Comparison of ENCODE assay signal across 10 cellular contexts in the genomic region with DNA sequence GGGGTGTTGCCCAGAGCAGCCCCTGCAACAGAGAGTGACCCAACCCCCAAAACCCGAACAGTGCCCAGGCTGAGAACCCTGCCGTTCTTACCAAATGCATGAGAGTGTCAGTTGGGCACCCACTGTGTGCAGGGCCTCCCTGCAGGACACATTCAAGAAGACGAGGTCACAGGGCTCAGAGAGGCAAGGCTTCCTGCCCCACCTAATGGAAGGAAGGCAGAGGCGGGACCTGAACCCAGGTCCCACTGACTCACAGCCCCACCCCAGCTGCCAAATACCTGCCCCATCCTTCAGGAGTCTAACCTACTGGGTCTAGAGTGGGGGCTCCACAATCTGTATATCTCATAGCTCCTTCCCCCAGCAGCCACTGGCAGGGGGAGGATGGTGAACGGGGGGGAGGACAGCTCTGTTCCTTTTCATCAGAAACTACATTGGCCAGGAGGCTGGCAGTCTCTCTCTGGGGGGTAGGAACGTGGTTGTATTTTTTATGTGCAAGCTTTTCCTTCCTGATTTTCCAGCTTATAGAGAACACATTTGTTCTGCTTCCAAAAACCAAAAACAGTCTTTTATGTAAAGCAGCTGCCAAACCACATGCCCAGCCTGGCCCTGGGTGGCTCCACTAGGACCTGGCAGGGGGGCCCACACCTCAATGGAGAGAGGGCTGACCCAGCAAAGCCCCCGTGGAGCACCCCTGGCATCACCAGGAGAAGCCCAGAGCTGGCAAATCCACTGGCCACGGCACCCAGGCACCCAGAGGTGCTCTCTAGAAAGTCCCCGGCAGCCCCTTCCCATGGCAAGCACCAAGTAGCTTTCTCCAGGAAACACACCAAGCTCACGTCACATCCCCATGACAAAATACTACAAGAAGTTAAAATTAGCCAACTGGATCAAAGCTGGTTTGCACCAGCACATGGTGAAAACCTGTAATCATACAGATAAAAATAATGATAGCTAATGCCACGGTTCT. TPM values are rescaled to one million over a fixed set of nuclear protein-coding genes. Genes with fewer than 3 reads are reported as not detected.
DNase-seq lines count a peak whose midpoint lies in the region; ATAC-seq and TF ChIP-seq lines count a peak whose summit lies in the region.
"Had no signal": no experiment of that assay in that cellular context is flagged by ENCODE, and none has a peak within 500 bp of the region (broad histone marks: within the 10 kb centered on the region; RNA-seq: fewer than 3 reads in every experiment).

No MANE protein-coding gene starts in this region.

- H3K36me3 ChIP-seq in IMR-90 (ENCODE audit: control insufficient read depth, insufficient read depth, low read length) (no peaks in the 10 kb centered on the region), left ventricle myocardium inferior (no peaks in the 10 kb centered on the region)
- H3K36me3 ChIP-seq: right lobe of liver had no signal

- H2BK120ac ChIP-seq in IMR-90 (ENCODE audit: low read depth, low read length): no peak overlapping the region

- in situ Hi-C loops in IMR-90 (cut with MboI; ENCODE audit: low sequenced_read_pairs): no loop called here

- H4K5ac ChIP-seq in IMR-90 (ENCODE audit: low read depth, low read length): no peak overlapping the region

- H3K27ac Mint-ChIP-seq in stimulated activated naive B cell treated with anti-CD40 and anti-IgM and Interleukin-4, amounts not matched to agents 10 μg/mL and 1 μg/mL and 100 μg/mL, for 72 hours: peak overlapping the region; percentile 97

- peak overlapping the region; percentile 43; the same call in 1 of the 2 replicates for H3K23ac ChIP-seq in IMR-90 (ENCODE audit: low read depth, low read length)

- no peaks in the 10 kb centered on the region for H3K9me3 Mint-ChIP-seq in stimulated activated naive B cell treated with anti-CD40 and anti-IgM and Interleukin-4, amounts not matched to agents 10 μg/mL and 1 μg/mL and 100 μg/mL, for 72 hours

- TF ChIP-seq POLR2A in IMR-90 (IDR thresholded peaks at IDR 0.05; ENCODE audit: low read depth, low read length): no peak

- POLR2A ChIA-PET in IMR-90 (lab: Charles Lee; ENCODE audit: unreplicated experiment): no interaction called here

- H3K27ac ChIP-seq in IMR-90 (ENCODE audit: insufficient read depth, low read length): no peak overlapping the region
- peak overlapping the region; percentile 66 for H3K27ac ChIP-seq in left ventricle myocardium inferior (replicated peaks)
- H3K27ac ChIP-seq: right lobe of liver had no signal

- H3K27me3 ChIP-seq in IMR-90 (ENCODE audit: control insufficient read depth, insufficient read depth, low read length) (no peaks in the 10 kb centered on the region), left ventricle myocardium inferior (ENCODE audit: low read depth) (no peaks in the 10 kb centered on the region)
- H3K27me3 ChIP-seq: right lobe of liver had no signal

- no peak overlapping the region for H4K8ac ChIP-seq in IMR-90 (ENCODE audit: low read depth in 2 of 2, low read length in 2 of 2)

- H3K4me1 ChIP-seq in IMR-90 (ENCODE audit: control insufficient read depth, insufficient read depth, low read length) (peaks cover 22% of the 10 kb centered on the region), left ventricle myocardium inferior (peaks cover 83% of the 10 kb centered on the region)

- H3K14ac ChIP-seq in IMR-90 (replicated peaks; ENCODE audit: low read depth, low read length): 0 out of 2 replicates have a peak overlapping the region, but pooled peaks have one; percentile 25

- BruUV-seq in IMR-90 (replicated peaks; lab: Mats Ljungman, UMichigan): no TSS peak

- H3K9me3 ChIP-seq in IMR-90 (ENCODE audit: control insufficient read depth, insufficient read depth, low read length) (no peaks in the 10 kb centered on the region), left ventricle myocardium inferior (replicated peaks) (no peaks in the 10 kb centered on the region)
- H3K9me3 ChIP-seq: right lobe of liver had no signal

- H3K18ac ChIP-seq in IMR-90 (ENCODE audit: low read depth, low read length): no peak overlapping the region

- no peak for ATAC-seq in IMR-90 (ENCODE audit: low read depth)
- no peak for ATAC-seq in stimulated activated naive B cell treated with anti-CD40 and anti-IgM and Interleukin-4, amounts not matched to agents 10 μg/mL and 1 μg/mL and 100 μg/mL, for 72 hours (replicated peaks)
- no peak for ATAC-seq in GM21526 (IDR thresholded peaks at IDR 0.05; ENCODE audit: low FRiP score, unreplicated experiment)
- ATAC-seq in HG03354 (IDR thresholded peaks at IDR 0.05; ENCODE audit: poor library complexity, severe bottlenecking, unreplicated experiment): no peak

- dilution Hi-C loops in IMR-90 (cut with HindIII; ENCODE audit: low sequenced_read_pairs, unreplicated experiment): no loop called here

- DNase-seq in IMR-90 (no peak), UCSD-AML1 (lab: John Stamatoyannopoulos, UW; ENCODE audit: unreplicated experiment) (peak; percentile 63), left ventricle myocardium inferior (no peak), AG20443 (ENCODE audit: low spot score) (no peak), DMS53 (lab: John Stamatoyannopoulos, UW) (no peak)
- DNase-seq in stimulated activated naive B cell treated with anti-CD40 and anti-IgM and Interleukin-4, amounts not matched to agents 10 μg/mL and 1 μg/mL and 100 μg/mL, for 72 hours: no peak
- DNase-seq: effector CD4-positive, alpha-beta T cell; right lobe of liver had no signal

- no peak overlapping the region for H3K4me3 ChIP-seq in IMR-90 (ENCODE audit: insufficient read depth, low read depth, low read length)
- H3K4me3 ChIP-seq in left ventricle myocardium inferior: no peak overlapping the region
- H3K4me3 ChIP-seq: right lobe of liver had no signal

- intact Hi-C loops in IMR-90 (cut with micrococcal nuclease) (no loop called here), left ventricle myocardium inferior (cut with micrococcal nuclease) (no loop called here)

- peaks cover 10% of the 10 kb centered on the region; the same call in 1 of the 2 replicates for H3K9me1 ChIP-seq in IMR-90 (ENCODE audit: insufficient read depth, low read length)

- H3K4ac ChIP-seq in IMR-90 (ENCODE audit: low read depth, low read length): no peak overlapping the region

- H2BK15ac ChIP-seq in IMR-90 (ENCODE audit: low read depth, low read length): no peak overlapping the region

- no peaks in the 10 kb centered on the region for H3K27me3 Mint-ChIP-seq in stimulated activated naive B cell treated with anti-CD40 and anti-IgM and Interleukin-4, amounts not matched to agents 10 μg/mL and 1 μg/mL and 100 μg/mL, for 72 hours

- peaks cover 77 to 97% of the 10 kb centered on the region in 2 donors for H3K4me1 Mint-ChIP-seq in stimulated activated naive B cell treated with anti-CD40 and anti-IgM and Interleukin-4, amounts not matched to agents 10 μg/mL and 1 μg/mL and 100 μg/mL, for 72 hours

- H2AK5ac ChIP-seq in IMR-90 (ENCODE audit: low read depth, low read length): no peak overlapping the region

- no peak overlapping the region for H3K56ac ChIP-seq in IMR-90 (ENCODE audit: extremely low read depth, insufficient read depth, low read length)

- WGBS in IMR-90 (ENCODE audit: extremely low coverage in 2 of 2, insufficient read length in 1 of 2), 2 experiments: 33% methylated on average over 1 of the region's 11 CpGs; no CpG with 5 or more reads in 1 of the 2 experiments

- H2BK5ac ChIP-seq in IMR-90 (ENCODE audit: low read depth, low read length, poor library complexity, severe bottlenecking): no peak overlapping the region

- H3K4me3 Mint-ChIP-seq in stimulated activated naive B cell treated with anti-CD40 and anti-IgM and Interleukin-4, amounts not matched to agents 10 μg/mL and 1 μg/mL and 100 μg/mL, for 72 hours: peak overlapping the region; percentile 3 to 68

- H3K4me2 ChIP-seq in IMR-90 (ENCODE audit: low read depth, low read length): no peak overlapping the region

- CTCF ChIA-PET in IMR-90 (lab: Yijun Ruan, JAX): no interaction called here

- no peak overlapping the region for H2BK20ac ChIP-seq in IMR-90 (ENCODE audit: low read depth, low read length)

- no peak for TF ChIP-seq RAD21 in IMR-90 (IDR thresholded peaks at IDR 0.05; ENCODE audit: low read length)

- TF ChIP-seq CTCF in IMR-90 (conservative IDR thresholded peaks at IDR 0.05; ENCODE audit: low read depth, low read length): no peak
- TF ChIP-seq CTCF in left ventricle myocardium inferior (IDR thresholded peaks at IDR 0.05; ENCODE audit: borderline replicate concordance): no peak

- no peak overlapping the region for H2AFZ ChIP-seq in IMR-90 (replicated peaks; ENCODE audit: low read length, poor library complexity)

- peaks cover 98% of the 10 kb centered on the region for H4K20me1 ChIP-seq in IMR-90 (ENCODE audit: insufficient read depth, low read length)

- no peak overlapping the region for H3K9ac ChIP-seq in IMR-90 (ENCODE audit: low read depth, low read length)

- H4K91ac ChIP-seq in IMR-90 (ENCODE audit: insufficient read depth, low read depth, low read length): no peak overlapping the region

- H2AK9ac ChIP-seq in IMR-90 (replicated peaks; ENCODE audit: low read depth, low read length, poor library complexity): no peak overlapping the region

- H3K79me1 ChIP-seq in IMR-90 (ENCODE audit: low read depth in 1 of 2, low read length in 2 of 2): peaks cover 15 to 97% of the 10 kb centered on the region in 2 experiments

- H3K36me3 Mint-ChIP-seq in stimulated activated naive B cell treated with anti-CD40 and anti-IgM and Interleukin-4, amounts not matched to agents 10 μg/mL and 1 μg/mL and 100 μg/mL, for 72 hours: peaks cover 6 to 13% of the 10 kb centered on the region in 2 donors

TF ChIP-seq in IMR-90, 13 proteins besides CTCF, POLR2A, EP300 and RAD21:
- TF ChIP-seq, protein P1, sequence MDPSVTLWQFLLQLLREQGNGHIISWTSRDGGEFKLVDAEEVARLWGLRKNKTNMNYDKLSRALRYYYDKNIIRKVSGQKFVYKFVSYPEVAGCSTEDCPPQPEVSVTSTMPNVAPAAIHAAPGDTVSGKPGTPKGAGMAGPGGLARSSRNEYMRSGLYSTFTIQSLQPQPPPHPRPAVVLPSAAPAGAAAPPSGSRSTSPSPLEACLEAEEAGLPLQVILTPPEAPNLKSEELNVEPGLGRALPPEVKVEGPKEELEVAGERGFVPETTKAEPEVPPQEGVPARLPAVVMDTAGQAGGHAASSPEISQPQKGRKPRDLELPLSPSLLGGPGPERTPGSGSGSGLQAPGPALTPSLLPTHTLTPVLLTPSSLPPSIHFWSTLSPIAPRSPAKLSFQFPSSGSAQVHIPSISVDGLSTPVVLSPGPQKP (IDR thresholded peaks at IDR 0.05; ENCODE audit: borderline replicate concordance, low read depth, low read length): no peak
- TF ChIP-seq CEBPB (IDR thresholded peaks at IDR 0.05; ENCODE audit: low read depth, low read length): no peak
TF ChIP-seq in IMR-90: peak in this region for 0.

RNA-seq across cellular contexts. Expression of a gene that starts 17.0 kb away (rescaled TPM):
- total RNA-seq in IMR-90 (2012; rRNA removed) (12.9 and 15.3 TPM in 2 replicates), left ventricle myocardium inferior (152 TPM)
- 40.8 and 50.2 TPM in 2 replicates for polyA plus RNA-seq in IMR-90 (2012; rRNA removed)
- polyA plus RNA-seq in IMR-90 (2012; cell fraction: cytosol; rRNA removed): 55.0 and 56.1 TPM in 2 replicates
- 151 and 276 TPM in 2 replicates for polyA plus RNA-seq in IMR-90 (2012; cell fraction: nucleus; rRNA removed; ENCODE audit: low replicate concordance)
